In the genomic region with DNA sequence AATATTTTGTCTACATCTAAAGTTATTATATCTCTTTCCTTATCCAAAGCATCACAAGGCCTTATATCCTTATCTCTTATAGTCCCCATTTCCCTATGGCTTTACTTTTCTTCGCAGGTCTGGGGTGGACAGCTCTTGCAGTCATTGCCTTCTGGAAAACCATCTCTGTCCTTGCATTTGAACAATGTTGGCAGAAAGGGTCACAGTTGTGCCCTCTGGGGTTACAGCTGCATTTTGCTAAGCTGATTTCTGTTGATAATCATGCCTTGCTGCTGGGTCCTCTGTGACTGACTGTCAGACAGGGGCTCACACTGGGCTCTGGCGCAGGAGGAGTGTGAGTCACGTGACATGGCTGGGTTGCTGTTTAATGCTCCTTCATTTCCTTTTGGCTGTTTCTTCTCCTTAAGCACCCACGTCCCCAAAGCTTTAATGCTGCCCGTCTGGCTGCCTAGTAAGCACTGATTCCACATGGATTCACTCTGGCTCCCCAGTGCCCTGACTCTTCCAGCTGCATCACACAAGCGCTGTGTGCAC, we compare ENCODE assay signal across 19 cellular contexts.
A peak's percentile ranks its signal among the peaks of the same experiment; 100 is the strongest.
DNase-seq lines count a peak whose midpoint lies in the region; ATAC-seq, FAIRE-seq and TF ChIP-seq lines count a peak whose summit lies in the region.
"Had no signal": no experiment of that assay in that cellular context is flagged by ENCODE, and none has a peak within 500 bp of the region (broad histone marks: within the 10 kb centered on the region; RNA-seq: fewer than 3 reads in every experiment).

No MANE protein-coding gene starts in this region.

- no peak overlapping the region for H3K4me3 Mint-ChIP-seq in neural progenitor cell
- no peak overlapping the region for H3K4me3 Mint-ChIP-seq in naive thymus-derived CD4-positive, alpha-beta T cell
- H3K4me3 Mint-ChIP-seq: CD14-positive monocyte had no signal

- no peaks in the 10 kb centered on the region for H3K79me2 ChIP-seq in H1 (ENCODE audit: control insufficient read depth in 1 of 2, insufficient read depth in 2 of 2, low read length in 2 of 2)
- no peaks in the 10 kb centered on the region for H3K79me2 ChIP-seq in neural progenitor cell (ENCODE audit: low read depth)

- no peaks in the 10 kb centered on the region for H3K9me3 Mint-ChIP-seq in neural progenitor cell
- H3K9me3 Mint-ChIP-seq in naive thymus-derived CD4-positive, alpha-beta T cell, result no peaks in the 10 kb centered on the region

- H4K20me1 ChIP-seq in H1 (replicated peaks in 1 of 2; ENCODE audit: control insufficient read depth in 1 of 2, insufficient read depth in 2 of 2, low read length in 2 of 2) (no peaks in the 10 kb centered on the region), neural progenitor cell (ENCODE audit: low read depth) (no peaks in the 10 kb centered on the region)

- peaks cover 4% of the 10 kb centered on the region for H3K27me3 Mint-ChIP-seq in neural progenitor cell (ENCODE audit: insufficient read depth, low read depth)
- peaks cover 0 to 12% (median 4%) of the 10 kb centered on the region in 5 donors for H3K27me3 Mint-ChIP-seq in naive thymus-derived CD4-positive, alpha-beta T cell

- H3K4me2 ChIP-seq in H1 (ENCODE audit: insufficient read depth in 1 of 2, low read depth in 2 of 2, low read length in 2 of 2), result no peak overlapping the region
- H3K4me2 ChIP-seq in neural progenitor cell, result no peak overlapping the region

- no peaks in the 10 kb centered on the region for H3K36me3 Mint-ChIP-seq in neural progenitor cell
- H3K36me3 Mint-ChIP-seq in naive thymus-derived CD4-positive, alpha-beta T cell, result no peaks in the 10 kb centered on the region
- H3K36me3 Mint-ChIP-seq: CD14-positive monocyte had no signal

- H3K56ac ChIP-seq in H1 (replicated peaks; ENCODE audit: insufficient read length, low read depth, low read length), result no peak overlapping the region

- no peak for FAIRE-seq in H1 (lab: Jason Lieb, UNC)

- H2AFZ ChIP-seq in H1 (ENCODE audit: low read length), result peak overlapping the region; percentile 63
- peak overlapping the region; percentile 42 for H2AFZ ChIP-seq in neural progenitor cell (replicated peaks)

- POLR2A ChIA-PET in H1 (lab: Charles Lee; ENCODE audit: partially characterized antibody), result no interaction called here
- POLR2A ChIA-PET in naive thymus-derived CD4-positive, alpha-beta T cell (lab: Charles Lee), result no interaction called here

- ATAC-seq in HG02588 (IDR thresholded peaks at IDR 0.05; ENCODE audit: unreplicated experiment) (no peak), GM21381 (IDR thresholded peaks at IDR 0.05; ENCODE audit: unreplicated experiment) (no peak)
- no peak for ATAC-seq in naive thymus-derived CD4-positive, alpha-beta T cell

- H4K5ac ChIP-seq in H1 (ENCODE audit: insufficient read length, low read depth, low read length), result no peak overlapping the region

- H3K23ac ChIP-seq in H1 (ENCODE audit: insufficient read length), result no peak overlapping the region

- TF ChIP-seq EP300 in Ishikawa (IDR thresholded peaks at IDR 0.05; ENCODE audit: borderline replicate concordance) (no peak), H1 (IDR thresholded peaks at IDR 0.05; ENCODE audit: borderline replicate concordance in 1 of 2, low read depth in 2 of 2, low read length in 2 of 2) (no peak)

- H2BK20ac ChIP-seq in H1 (ENCODE audit: low read length), result no peak overlapping the region

- DNase-seq in BE2C, result peak; percentile 42
- no peak for DNase-seq in H1 (ENCODE audit: low read depth in 1 of 2, low spot score in 2 of 2)
- DNase-seq in neural progenitor cell (ENCODE audit: low spot score), result no peak
- DNase-seq in naive thymus-derived CD4-positive, alpha-beta T cell, result no peak
- no peak for DNase-seq in DMS79 (lab: John Stamatoyannopoulos, UW)
- DNase-seq: AML-193, DMS 273 treated with DMSO at 0.1 percent for 48 hours, GDM1, GOT3, NCI-H1417, NCI-H187, NCI-H2107, NCI-H510A, NCI-H748 treated with DMSO at 0.1 percent for 48 hours, SHP77 treated with DMSO at 0.1 percent for 48 hours had no signal

- TF ChIP-seq CTCF in BE2C (IDR thresholded peaks at IDR 0.05; ENCODE audit: low read depth, low read length) (no peak), H1 (IDR thresholded peaks at IDR 0.05; ENCODE audit: control extremely low read depth in 1 of 3, insufficient read depth in 1 of 3, low read depth in 1 of 3, low read length in 3 of 3) (no peak), neural progenitor cell (IDR thresholded peaks at IDR 0.05) (no peak)

- H3K79me1 ChIP-seq in H1 (ENCODE audit: low read depth, low read length), result no peaks in the 10 kb centered on the region

- H3K27ac Mint-ChIP-seq in neural progenitor cell, result no peak overlapping the region
- H3K27ac Mint-ChIP-seq in naive thymus-derived CD4-positive, alpha-beta T cell, result no peak overlapping the region

- H3K36me3 ChIP-seq in BE2C, result no peaks in the 10 kb centered on the region
- H3K36me3 ChIP-seq in H1 (ENCODE audit: control insufficient read depth in 2 of 4, insufficient read depth in 4 of 4, low read length in 3 of 4), result no peaks in the 10 kb centered on the region
- no peaks in the 10 kb centered on the region for H3K36me3 ChIP-seq in neural progenitor cell
- no peaks in the 10 kb centered on the region for H3K36me3 ChIP-seq in naive thymus-derived CD4-positive, alpha-beta T cell (ENCODE audit: control insufficient read depth in 2 of 3, insufficient read depth in 3 of 3, low read length in 3 of 3)

- 91% methylated on average over 6 of the region's 6 CpGs; no CpG with 5 or more reads in 1 of the 2 experiments for WGBS in H1 (ENCODE audit: extremely low coverage in 1 of 2, insufficient coverage in 1 of 2, insufficient read length in 1 of 2, insufficient replicate concordance in 2 of 2, low coverage in 1 of 2, low lambda C conversion rate in 2 of 2, missing lambda C conversion rate in 1 of 2), 2 experiments

- H3K27me3 ChIP-seq in BE2C, result no peaks in the 10 kb centered on the region
- no peaks in the 10 kb centered on the region for H3K27me3 ChIP-seq in H1 (replicated peaks in 1 of 4; ENCODE audit: control insufficient read depth in 3 of 4, extremely low read depth in 1 of 4, insufficient read depth in 3 of 4, low read length in 3 of 4)
- no peaks in the 10 kb centered on the region for H3K27me3 ChIP-seq in neural progenitor cell
- no peaks in the 10 kb centered on the region for H3K27me3 ChIP-seq in naive thymus-derived CD4-positive, alpha-beta T cell (ENCODE audit: control insufficient read depth in 2 of 2, insufficient read depth in 2 of 2, low read length in 2 of 2)

- H2AK5ac ChIP-seq in H1 (ENCODE audit: low read depth, low read length), result no peak overlapping the region

- no peak overlapping the region for H3K4ac ChIP-seq in H1 (replicated peaks; ENCODE audit: insufficient read length, low read depth, low read length)

- H3K9me3 ChIP-seq in BE2C (no peaks in the 10 kb centered on the region), H1 (ENCODE audit: insufficient read depth in 2 of 2, low read depth in 1 of 2, low read length in 1 of 2) (no peaks in the 10 kb centered on the region), neural progenitor cell (ENCODE audit: low read depth) (no peaks in the 10 kb centered on the region)
- no peaks in the 10 kb centered on the region for H3K9me3 ChIP-seq in naive thymus-derived CD4-positive, alpha-beta T cell (ENCODE audit: control insufficient read depth in 2 of 3, low read length in 3 of 3)

- H3K4me1 Mint-ChIP-seq in neural progenitor cell, result peaks cover 2% of the 10 kb centered on the region
- H3K4me1 Mint-ChIP-seq in naive thymus-derived CD4-positive, alpha-beta T cell, result peaks cover 0 to 2% (median 0%) of the 10 kb centered on the region in 7 donors
- H3K4me1 Mint-ChIP-seq: CD14-positive monocyte had no signal

- no peak overlapping the region for H4K8ac ChIP-seq in H1 (ENCODE audit: extremely low read depth, insufficient read depth, low read length)

- H3K27ac ChIP-seq in H1 (ENCODE audit: low read depth, low read length) (no peak overlapping the region), neural progenitor cell (no peak overlapping the region)
- no peak overlapping the region for H3K27ac ChIP-seq in naive thymus-derived CD4-positive, alpha-beta T cell (ENCODE audit: low read depth, low read length)

- no peak overlapping the region for H3K14ac ChIP-seq in H1 (ENCODE audit: insufficient read length)

- TF ChIP-seq RAD21 in Ishikawa (IDR thresholded peaks at IDR 0.05; ENCODE audit: low read depth) (no peak), H1 (IDR thresholded peaks at IDR 0.05 in 1 of 2, conservative IDR thresholded peaks at IDR 0.05 in 1 of 2; ENCODE audit: low read depth in 2 of 2, low read length in 2 of 2) (no peak)

- no peak overlapping the region for H2BK5ac ChIP-seq in H1 (ENCODE audit: low read depth, low read length)

- H3K18ac ChIP-seq in H1 (ENCODE audit: extremely low read depth, low read length), result no peak overlapping the region

- peaks cover 6% of the 10 kb centered on the region for H3K4me1 ChIP-seq in BE2C
- H3K4me1 ChIP-seq in H1 (replicated peaks in 1 of 4; ENCODE audit: control insufficient read depth in 3 of 4, insufficient read depth in 4 of 4, low read length in 3 of 4), result no peaks in the 10 kb centered on the region
- no peaks in the 10 kb centered on the region for H3K4me1 ChIP-seq in neural progenitor cell
- H3K4me1 ChIP-seq in naive thymus-derived CD4-positive, alpha-beta T cell (ENCODE audit: control insufficient read depth in 2 of 2, insufficient read depth in 2 of 2, low read length in 2 of 2), result no peaks in the 10 kb centered on the region

- H2BK120ac ChIP-seq in H1 (replicated peaks; ENCODE audit: low read depth, low read length), result no peak overlapping the region

- CTCF ChIA-PET in H1 (lab: Charles Lee; ENCODE audit: partially characterized antibody), result interaction anchor here (1.1 to 1.9 kb wide), 3 partner anchors 8 to 539 kb away, joined by 3 to 6 read pairs (median 5); no protein-coding TSS in a partner anchor
- CTCF ChIA-PET in naive thymus-derived CD4-positive, alpha-beta T cell (lab: Charles Lee), result no interaction called here

- no peak overlapping the region for H2BK15ac ChIP-seq in H1 (ENCODE audit: low read length)

- H4K91ac ChIP-seq in H1 (replicated peaks; ENCODE audit: insufficient read length, low read length), result no peak overlapping the region

- no peak overlapping the region for H3K9ac ChIP-seq in H1 (replicated peaks in 1 of 4; ENCODE audit: extremely low read depth in 1 of 4, low read depth in 3 of 4, low read length in 3 of 4)
- H3K9ac ChIP-seq in neural progenitor cell, result no peak overlapping the region

- TF ChIP-seq POLR2A in H1 (IDR thresholded peaks at IDR 0.05; ENCODE audit: control extremely low read depth in 1 of 2, low read depth in 2 of 2, low read length in 2 of 2), result no peak

- H3K23me2 ChIP-seq in H1 (ENCODE audit: low read depth, low read length), result no peaks in the 10 kb centered on the region

- no peak overlapping the region for H3K4me3 ChIP-seq in BE2C (ENCODE audit: low read depth, low read length)
- no peak overlapping the region for H3K4me3 ChIP-seq in H1 (ENCODE audit: extremely low read depth in 1 of 4, insufficient read depth in 2 of 4, low read depth in 3 of 4, low read length in 4 of 4)
- H3K4me3 ChIP-seq in neural progenitor cell, result no peak overlapping the region
- H3K4me3 ChIP-seq in naive thymus-derived CD4-positive, alpha-beta T cell (ENCODE audit: low read length), result no peak overlapping the region

- H2BK12ac ChIP-seq in H1 (ENCODE audit: low read depth, low read length), result no peak overlapping the region

- intact Hi-C loops in naive thymus-derived CD4-positive, alpha-beta T cell (cut with micrococcal nuclease), result no loop called here

- H3F3A ChIP-seq in neural progenitor cell (ENCODE audit: low read depth), result no peaks in the 10 kb centered on the region

TF ChIP-seq in H1, 55 proteins besides CTCF, POLR2A, EP300 and RAD21 (continues in another document):
- no peak for TF ChIP-seq SP1 (IDR thresholded peaks at IDR 0.05; ENCODE audit: low read depth, low read length)
